1 cellular context compared by ENCODE assay signal in genomic region chr2:203928849-203929248, GRCh38.
TF ChIP-seq lines count a peak whose summit lies in the region.

No MANE protein-coding gene starts in this region.

TF ChIP-seq in HepG2, 621 proteins besides CTCF, POLR2A, EP300 and RAD21 (continued from another document):
- TF ChIP-seq ZNF407 (CRISPR knock-in tag; IDR thresholded peaks at IDR 0.05; ENCODE audit: not compliant biosample characterization) (no peak), TFAP4 (IDR thresholded peaks at IDR 0.05; ENCODE audit: borderline replicate concordance, low read depth) (no peak), TSC22D2 (CRISPR knock-in tag; IDR thresholded peaks at IDR 0.05; ENCODE audit: borderline replicate concordance) (no peak), GZF1 (CRISPR knock-in tag; IDR thresholded peaks at IDR 0.05) (no peak), MIER2 (CRISPR knock-in tag; IDR thresholded peaks at IDR 0.05) (no peak), USF2 (IDR thresholded peaks at IDR 0.05; ENCODE audit: low read depth, low read length) (no peak), USF2 (CRISPR knock-in tag; IDR thresholded peaks at IDR 0.05; ENCODE audit: borderline replicate concordance) (no peak), MBD4 (IDR thresholded peaks at IDR 0.05; ENCODE audit: borderline replicate concordance, low read length) (no peak), CC2D1A (CRISPR knock-in tag; IDR thresholded peaks at IDR 0.05) (no peak), PAXIP1 (CRISPR knock-in tag; conservative IDR thresholded peaks at IDR 0.05) (no peak)
